ENCODE assay signal across 2 cellular contexts in the genomic region with DNA sequence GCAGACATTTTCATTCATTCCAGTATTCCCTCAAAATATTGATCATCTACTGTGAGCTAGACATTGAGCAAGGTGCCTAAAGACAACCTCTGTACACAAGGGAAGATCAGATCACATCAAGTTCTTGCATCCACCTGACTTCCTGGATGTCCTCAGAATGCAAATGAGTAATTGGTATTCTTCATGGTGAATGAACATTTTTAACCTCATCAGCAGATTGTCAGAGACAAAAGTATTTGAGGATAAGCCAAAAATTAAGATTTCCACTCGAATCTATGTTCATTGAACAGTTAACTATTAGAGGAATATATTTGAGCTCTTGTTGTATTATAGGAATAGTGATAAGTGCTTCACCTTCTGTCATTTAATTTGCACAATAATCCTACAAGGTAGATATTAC.
TF ChIP-seq lines count a peak whose summit lies in the region.

No MANE protein-coding gene starts in this region.

TF ChIP-seq in IMR-90, 13 proteins besides CTCF, POLR2A, EP300 and RAD21:
- TF ChIP-seq SMC3 (IDR thresholded peaks at IDR 0.05; ENCODE audit: low read depth, low read length) (no peak), MAFK (IDR thresholded peaks at IDR 0.05; ENCODE audit: low read depth, low read length) (peak; percentile 36; the same call in 1 of the 2 replicates)

TF ChIP-seq in K562, 482 proteins besides CTCF, POLR2A, EP300 and RAD21:
- no peak for TF ChIP-seq CBX3 (IDR thresholded peaks at IDR 0.05; ENCODE audit: borderline replicate concordance in 1 of 2, low read length in 2 of 2)
- TF ChIP-seq ZNF79 (CRISPR knock-in tag; IDR thresholded peaks at IDR 0.05; ENCODE audit: low read depth): no peak
- TF ChIP-seq ETV5 (CRISPR knock-in tag; IDR thresholded peaks at IDR 0.05; ENCODE audit: low read depth): no peak
- no peak for TF ChIP-seq KLF1 (tag; IDR thresholded peaks at IDR 0.05)
- peak; percentile 28; the same call in 1 of the 2 replicates for TF ChIP-seq MAFG (tag; conservative IDR thresholded peaks at IDR 0.05)
- peak; percentile 87 for TF ChIP-seq ZNF316 (IDR thresholded peaks at IDR 0.05)
- TF ChIP-seq BCL6 (CRISPR knock-in tag; IDR thresholded peaks at IDR 0.05): no peak
- TF ChIP-seq ZKSCAN8 (CRISPR knock-in tag; IDR thresholded peaks at IDR 0.05): no peak
- TF ChIP-seq, protein P1, sequence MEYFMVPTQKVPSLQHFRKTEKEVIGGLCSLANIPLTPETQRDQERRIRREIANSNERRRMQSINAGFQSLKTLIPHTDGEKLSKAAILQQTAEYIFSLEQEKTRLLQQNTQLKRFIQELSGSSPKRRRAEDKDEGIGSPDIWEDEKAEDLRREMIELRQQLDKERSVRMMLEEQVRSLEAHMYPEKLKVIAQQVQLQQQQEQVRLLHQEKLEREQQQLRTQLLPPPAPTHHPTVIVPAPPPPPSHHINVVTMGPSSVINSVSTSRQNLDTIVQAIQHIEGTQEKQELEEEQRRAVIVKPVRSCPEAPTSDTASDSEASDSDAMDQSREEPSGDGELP (CRISPR knock-in tag; IDR thresholded peaks at IDR 0.05; ENCODE audit: borderline replicate concordance): no peak
- TF ChIP-seq HDAC6 (IDR thresholded peaks at IDR 0.05; ENCODE audit: low read depth, low read length): no peak
- TF ChIP-seq E4F1 (CRISPR knock-in tag; IDR thresholded peaks at IDR 0.05; ENCODE audit: borderline replicate concordance): no peak
- peak; percentile 64 for TF ChIP-seq C11orf30 (IDR thresholded peaks at IDR 0.05; ENCODE audit: low read depth)
- TF ChIP-seq MECOM (CRISPR knock-in tag; IDR thresholded peaks at IDR 0.05): no peak
- TF ChIP-seq BRD4 (IDR thresholded peaks at IDR 0.05): no peak
- 0 out of 2 replicates have a peak, but pooled peaks have one; percentile 20 for TF ChIP-seq MAFF (IDR thresholded peaks at IDR 0.05; ENCODE audit: low read length)
- TF ChIP-seq, protein P2, sequence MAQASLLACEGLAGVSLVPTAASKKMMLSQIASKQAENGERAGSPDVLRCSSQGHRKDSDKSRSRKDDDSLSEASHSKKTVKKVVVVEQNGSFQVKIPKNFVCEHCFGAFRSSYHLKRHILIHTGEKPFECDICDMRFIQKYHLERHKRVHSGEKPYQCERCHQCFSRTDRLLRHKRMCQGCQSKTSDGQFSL (CRISPR knock-in tag; IDR thresholded peaks at IDR 0.05): no peak
- TF ChIP-seq, protein P2 (tag; IDR thresholded peaks at IDR 0.05): no peak
